In the genomic region with DNA sequence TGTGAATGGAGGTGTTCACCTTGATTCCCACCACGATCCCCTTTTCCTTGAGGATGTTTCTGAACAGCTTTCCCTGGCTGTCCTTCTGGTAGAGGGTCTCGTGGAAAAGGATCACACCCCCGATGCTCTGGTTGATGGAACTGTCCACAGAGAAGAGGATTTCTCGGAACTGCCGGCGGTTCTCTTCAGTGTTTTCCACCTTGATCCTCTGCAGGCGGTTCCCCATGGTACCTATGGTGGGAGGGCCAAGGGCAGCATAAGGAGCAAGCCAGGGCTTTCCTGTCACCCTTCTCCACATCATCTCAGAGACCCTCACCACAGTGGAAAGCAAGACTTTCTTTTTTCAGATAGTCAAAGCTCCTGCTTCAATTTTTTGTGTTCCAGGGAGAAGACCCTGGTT, we compare ENCODE assay signal across 11 cellular contexts. TPM values are rescaled to one million over a fixed set of nuclear protein-coding genes. Genes with fewer than 3 reads are reported as not detected.
"Had no signal": no experiment of that assay in that cellular context is flagged by ENCODE, and none has a peak within 500 bp of the region (broad histone marks: within the 10 kb centered on the region; RNA-seq: fewer than 3 reads in every experiment).

No MANE protein-coding gene starts in this region.

- H3K9ac ChIP-seq: GM23248 had no signal

- H3K4me3 ChIP-seq: GM23248, HAP-1 had no signal

- H3K4me3 Mint-ChIP-seq: HFFc6 had no signal

- H3K9me3 Mint-ChIP-seq: HFFc6 had no signal

- H3K27ac Mint-ChIP-seq: HFFc6, IgD-negative memory B cell had no signal

- H3K36me3 ChIP-seq: HAP-1 had no signal

- H2AFZ ChIP-seq: GM23248 had no signal

- H3K27ac ChIP-seq: GM23248 had no signal

- H3K9me3 ChIP-seq: HAP-1 had no signal

- H3K27me3 Mint-ChIP-seq: IgD-negative memory B cell had no signal

- H3K4me1 ChIP-seq: HAP-1 had no signal

- DNase-seq: GM23248, GOT3, H7, HFFc6, KBM-7 had no signal

- FAIRE-seq: HTR-8/SVneo had no signal

- ATAC-seq: HCT116 had no signal

RNA-seq across cellular contexts. Expression of a gene that starts 5.8 kb away (rescaled TPM):
- total RNA-seq: GM23248, H4, H7, HFFc6, HT-29 had no signal

RNA-seq across cellular contexts. Expression of a gene that starts 44.9 kb away (rescaled TPM):
- total RNA-seq: GM23248, H4 had no signal
- polyA plus RNA-seq: IgD-negative memory B cell had no signal
